Comparison of ENCODE assay signal across 8 cellular contexts in genomic region chr13:40665061-40665753, GRCh38. TPM values are rescaled to one million over a fixed set of nuclear protein-coding genes. Genes with fewer than 3 reads are reported as not detected.
DNase-seq lines count a peak whose midpoint lies in the region; ATAC-seq, FAIRE-seq and TF ChIP-seq lines count a peak whose summit lies in the region.

No MANE protein-coding gene starts in this region.

- H4K20me1 ChIP-seq in mammary epithelial cell (ENCODE audit: insufficient read depth, low read length): no peaks in the 10 kb centered on the region

- BruUV-seq in mammary epithelial cell (replicated peaks; lab: Mats Ljungman, UMichigan): no TSS peak

- no peak overlapping the region for H3K27ac ChIP-seq in mammary epithelial cell (ENCODE audit: insufficient read depth, low read depth, low read length)

- H3K79me2 ChIP-seq in mammary epithelial cell (ENCODE audit: insufficient read depth, low read length): peaks cover 28% of the 10 kb centered on the region

- TF ChIP-seq CTCF in GM12872 (IDR thresholded peaks at IDR 0.05; ENCODE audit: insufficient read depth, low read depth, low read length) (0 out of 3 replicates have a peak, but pooled peaks have one; percentile 19), mammary epithelial cell (conservative IDR thresholded peaks at IDR 0.05 in 1 of 2, IDR thresholded peaks at IDR 0.05 in 1 of 2; ENCODE audit: extremely low read depth in 1 of 2, insufficient read depth in 1 of 2, low read depth in 1 of 2, low read length in 2 of 2) (peak in 1 of 2 donors; percentile 2)

- H3K4me2 ChIP-seq in mammary epithelial cell (ENCODE audit: insufficient read depth, low read depth, low read length): peak overlapping the region; percentile 88

- H3K9ac ChIP-seq in mammary epithelial cell (ENCODE audit: insufficient read depth, low read length): peak overlapping the region; percentile 39

- no peaks in the 10 kb centered on the region for H3K27me3 ChIP-seq in mammary epithelial cell (ENCODE audit: insufficient read depth, low read length)

- peaks cover 17% of the 10 kb centered on the region for H3K4me1 ChIP-seq in mammary epithelial cell (ENCODE audit: insufficient read depth, low read length)

- in situ Hi-C loops in mammary epithelial cell (cut with MboI; ENCODE audit: low sequenced_read_pairs in 2 of 2): no loop called here

- peak overlapping the region; percentile 63 to 95 (median 93) for H3K4me3 ChIP-seq in mammary epithelial cell (replicated peaks in 1 of 3; ENCODE audit: insufficient read depth in 1 of 3, low read depth in 2 of 3, low read length in 3 of 3)

- DNase-seq in T-helper 1 cell (peak in 4 of 5 donors; percentile 11 to 52 (median 16)), mammary epithelial cell (peak; percentile 52), kidney glomerular epithelial cell (lab: John Stamatoyannopoulos, UW) (peak; percentile 27), RCC 7860 (ENCODE audit: low spot score) (no peak), NCI-H2029 (lab: John Stamatoyannopoulos, UW) (no peak)
- DNase-seq in stimulated activated CD4-positive, alpha-beta T cell treated with anti-CD3 and anti-CD28 coated beads, Interleukin-2, amount 100 ng/mL, for 24 hours: peak; percentile 45 to 53

- intact Hi-C loops in mammary epithelial cell (cut with micrococcal nuclease): loop anchor here (5.0 to 10.0 kb wide), 4 partner anchors 78 to 323 kb away; no protein-coding TSS in a partner anchor

- ATAC-seq in HG02852 (IDR thresholded peaks at IDR 0.05; ENCODE audit: unreplicated experiment): peak; percentile 3

- H3K9me3 ChIP-seq in mammary epithelial cell (replicated peaks; ENCODE audit: insufficient read depth, low read length): no peaks in the 10 kb centered on the region

- H3K36me3 ChIP-seq in mammary epithelial cell (ENCODE audit: insufficient read depth, low read length): no peaks in the 10 kb centered on the region

- dilution Hi-C loops in mammary epithelial cell (cut with HindIII; ENCODE audit: low sequenced_read_pairs): no loop called here

- CTCF ChIA-PET in mammary epithelial cell (lab: Charles Lee; ENCODE audit: low non-redundant PET): no interaction called here

- FAIRE-seq in RCC 7860 (lab: Jason Lieb, UNC): no peak

- 5% methylated on average over 16 of the region's 83 CpGs for WGBS in mammary epithelial cell (ENCODE audit: low coverage, missing lambda C conversion rate)

- H2AFZ ChIP-seq in mammary epithelial cell (ENCODE audit: low read depth, low read length): peak overlapping the region; percentile 82

RNA-seq across cellular contexts. Expression of gene FOXO1, which starts 1.2 kb away (rescaled TPM):
- 10 to 100 TPM; 10.1 to 23.3 TPM for total RNA-seq in mammary epithelial cell
- 3.3 TPM for polyA plus RNA-seq in mammary epithelial cell
- 15.0 TPM for polyA minus RNA-seq in mammary epithelial cell

Comparison
In these comparisons a context has a peak if more than half of its experiments do, and no peak if none do; other contexts are left out.
1. DNase-seq: peak in T-helper 1 cell (4 of 5), mammary epithelial cell (single experiment), kidney glomerular epithelial cell (single experiment) and stimulated activated CD4-positive, alpha-beta T cell treated with anti-CD3 and anti-CD28 coated beads, Interleukin-2, amount 100 ng/mL, for 24 hours (2 of 2); none in RCC 7860 (single experiment) and NCI-H2029 (single experiment).